ENCODE assay signal across 25 cellular contexts in genomic region chr17:42881768-42882565, GRCh38. TPM values are rescaled to one million over a fixed set of nuclear protein-coding genes. Genes with fewer than 3 reads are reported as not detected.
"Had no signal": no experiment of that assay in that cellular context is flagged by ENCODE, and none has a peak within 500 bp of the region (broad histone marks: within the 10 kb centered on the region; RNA-seq: fewer than 3 reads in every experiment).

No MANE protein-coding gene starts in this region.

- H3K9me3 ChIP-seq: colonic mucosa, esophagus squamous epithelium, sigmoid colon, thoracic aorta had no signal

- H3K27me3 ChIP-seq: colonic mucosa, sigmoid colon had no signal

- H3K4me1 ChIP-seq: colonic mucosa, esophagus squamous epithelium, sigmoid colon had no signal

- H3K27ac ChIP-seq: colonic mucosa, esophagus squamous epithelium, sigmoid colon, skin epidermis, thoracic aorta had no signal

- H3K36me3 ChIP-seq: colonic mucosa, esophagus squamous epithelium, thoracic aorta had no signal

- DNase-seq: colonic mucosa; dermis blood vessel endothelial cell; esophagus squamous epithelium; foreskin fibroblast; immature natural killer cell; left cardiac atrium; left ventricle myocardium superior; mammary epithelial cell; naive thymus-derived CD4-positive, alpha-beta T cell; nephron progenitor cell; sigmoid colon; stimulated activated CD4-positive, alpha-beta T cell treated with anti-CD3 and anti-CD28 coated beads, Interleukin-2, amount 100 ng/mL, for 24 hours; stimulated activated CD4-positive, alpha-beta T cell treated with anti-CD3 and anti-CD28 coated beads, Interleukin-4, amount 100 ng/mL, for 4 hours; stimulated activated naive B cell treated with anti-CD40 and anti-IgM and Interleukin-4, amounts not matched to agents 10 μg/mL and 1 μg/mL and 100 μg/mL, for 72 hours; stimulated activated naive CD8-positive, alpha-beta T cell treated with anti-CD3 and anti-CD28 coated beads, Interleukin-15, amount 100 ng/mL, for 72 hours; trophoblast cell had no signal

- H3K4me3 ChIP-seq: colonic mucosa, esophagus squamous epithelium, sigmoid colon, skin epidermis, thoracic aorta had no signal

- ATAC-seq: left cardiac atrium; left ventricle myocardium superior; naive thymus-derived CD4-positive, alpha-beta T cell; stimulated activated naive B cell treated with anti-CD40 and anti-IgM and Interleukin-4, amounts not matched to agents 10 μg/mL and 1 μg/mL and 100 μg/mL, for 72 hours; stimulated activated naive CD8-positive, alpha-beta T cell treated with anti-CD3 and anti-CD28 coated beads, Interleukin-15, amount 100 ng/mL, for 72 hours had no signal

RNA-seq across cellular contexts. Expression of gene G6PC1, which starts 18.6 kb away (rescaled TPM):
- total RNA-seq: dermis blood vessel endothelial cell; epithelial cell of proximal tubule; esophagus squamous epithelium; left cardiac atrium; left ventricle myocardium superior; mammary epithelial cell; mesenteric fat pad; mononuclear cell; naive thymus-derived CD4-positive, alpha-beta T cell; omental fat pad; pulmonary artery endothelial cell; sigmoid colon; subcutaneous adipose tissue; thoracic aorta had no signal
- polyA plus RNA-seq: immature natural killer cell; keratinocyte; mammary epithelial cell; naive thymus-derived CD4-positive, alpha-beta T cell had no signal

RNA-seq across cellular contexts. Expression of gene AOC3, which starts 31.0 kb away (rescaled TPM):
- total RNA-seq: epithelial cell of proximal tubule, pulmonary artery endothelial cell had no signal
- polyA plus RNA-seq: immature natural killer cell; naive thymus-derived CD4-positive, alpha-beta T cell had no signal

RNA-seq across cellular contexts. Expression of gene AOC2, which starts 37.6 kb away (rescaled TPM):
- total RNA-seq: epithelial cell of proximal tubule had no signal
- polyA plus RNA-seq: naive thymus-derived CD4-positive, alpha-beta T cell had no signal
